Comparison of ENCODE assay signal across 8 cellular contexts in the genomic region with DNA sequence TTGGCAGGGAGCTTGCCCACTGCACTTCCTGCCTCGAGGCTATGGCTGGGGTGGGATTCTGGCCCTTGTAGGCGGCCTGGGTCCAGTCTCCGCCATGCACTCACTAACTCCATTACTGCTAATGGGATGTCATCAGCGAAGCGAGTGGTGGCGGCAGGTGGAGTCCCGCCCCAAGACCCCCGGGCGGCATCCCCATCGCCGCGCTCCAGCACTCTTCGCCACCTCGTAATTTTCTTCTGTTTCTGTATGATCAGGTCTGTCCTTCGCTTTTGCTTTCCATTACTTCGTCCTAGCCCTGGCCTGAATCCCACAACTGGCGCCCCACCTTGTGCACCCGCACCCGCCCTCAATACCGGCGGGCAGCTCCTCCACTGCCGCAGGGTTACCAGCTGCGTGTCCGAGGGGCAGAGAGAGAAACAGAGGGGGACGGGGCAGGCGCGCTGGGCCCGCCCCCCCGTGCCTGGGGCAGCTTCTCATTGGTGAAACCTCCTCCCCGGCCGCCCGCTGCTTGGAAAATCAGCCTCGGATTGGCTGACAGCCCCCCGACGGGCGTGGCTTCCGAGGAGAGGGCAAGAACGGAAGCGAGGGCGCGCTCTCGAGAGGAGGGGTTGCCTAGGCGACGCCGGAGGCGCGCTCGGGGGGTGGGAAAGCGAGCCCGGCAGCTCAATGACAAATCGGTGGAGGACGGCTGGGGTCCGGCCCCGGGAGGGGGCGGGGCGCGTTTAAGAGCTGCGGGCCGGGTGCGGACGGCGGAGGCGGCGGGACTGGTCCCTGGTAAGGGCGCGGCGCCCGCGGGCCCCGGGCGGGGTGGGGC. TPM values are rescaled to one million over a fixed set of nuclear protein-coding genes. Genes with fewer than 3 reads are reported as not detected.
DNase-seq lines count a peak whose midpoint lies in the region; ATAC-seq and TF ChIP-seq lines count a peak whose summit lies in the region.

A gene with protein sequence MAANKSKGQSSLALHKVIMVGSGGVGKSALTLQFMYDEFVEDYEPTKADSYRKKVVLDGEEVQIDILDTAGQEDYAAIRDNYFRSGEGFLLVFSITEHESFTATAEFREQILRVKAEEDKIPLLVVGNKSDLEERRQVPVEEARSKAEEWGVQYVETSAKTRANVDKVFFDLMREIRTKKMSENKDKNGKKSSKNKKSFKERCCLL (plus strand): TSS at position 646 of the 814 bp plus-strand sequence. CDS start 25,813 bp downstream, outside the sequence.

- H3K27ac ChIP-seq in SU-DHL-6 (ENCODE audit: low read depth, low read length) (no peak within 1 kb of the TSS), ovary (peak within 1 kb of the TSS; percentile 82 to 97), thyroid gland (peak within 1 kb of the TSS; percentile 65 to 92 (median 73))

- no peaks in the 10 kb centered on the region for H3K27me3 ChIP-seq in SU-DHL-6 (ENCODE audit: low read length)
- no peaks in the 10 kb centered on the region for H3K27me3 ChIP-seq in ovary
- no peaks in the 10 kb centered on the region for H3K27me3 ChIP-seq in thyroid gland

- POLR2A ChIA-PET in activated naive CD8-positive, alpha-beta T cell treated with anti-CD3 and anti-CD28 coated beads, Interleukin-2, amount 10 ng/mL, durations not matched to agents 7 days and 5 days (lab: Charles Lee): interaction anchor here (0.6 to 4.5 kb wide), 14 partner anchors 8 to 1278 kb away, joined by 3 to 44 read pairs (median 4); partner anchors contain the start of genes RNU4ATAC and TMEM185B

- peaks cover 31% of the 10 kb centered on the region for H3K36me3 Mint-ChIP-seq in activated naive CD8-positive, alpha-beta T cell treated with anti-CD3 and anti-CD28 coated beads, Interleukin-2, amount 10 ng/mL, durations not matched to agents 7 days and 5 days

- H3K9ac ChIP-seq in SU-DHL-6 (ENCODE audit: low read length): peak within 1 kb of the TSS; percentile 51

- no peaks in the 10 kb centered on the region for H3K36me3 ChIP-seq in SU-DHL-6 (ENCODE audit: low read length)
- no peaks in the 10 kb centered on the region for H3K36me3 ChIP-seq in ovary
- H3K36me3 ChIP-seq in thyroid gland: no peaks in the 10 kb centered on the region

- H4K20me1 ChIP-seq in SU-DHL-6 (ENCODE audit: low read depth, low read length): no peaks in the 10 kb centered on the region

- peak; percentile 95 for ATAC-seq in HG02678 (IDR thresholded peaks at IDR 0.05; ENCODE audit: unreplicated experiment)
- ATAC-seq in activated naive CD8-positive, alpha-beta T cell treated with anti-CD3 and anti-CD28 coated beads, Interleukin-2, amount 10 ng/mL, durations not matched to agents 7 days and 5 days (ENCODE audit: low read depth): peak; percentile 95

- H3K27me3 Mint-ChIP-seq in activated naive CD8-positive, alpha-beta T cell treated with anti-CD3 and anti-CD28 coated beads, Interleukin-2, amount 10 ng/mL, durations not matched to agents 7 days and 5 days: peaks cover 21% of the 10 kb centered on the region

- peak within 1 kb of the TSS; percentile 94 for H3K27ac Mint-ChIP-seq in activated naive CD8-positive, alpha-beta T cell treated with anti-CD3 and anti-CD28 coated beads, Interleukin-2, amount 10 ng/mL, durations not matched to agents 7 days and 5 days

- H3K4me2 ChIP-seq in SU-DHL-6 (ENCODE audit: low read depth, low read length, poor library complexity, severe bottlenecking): peak within 1 kb of the TSS; percentile 77

- H3F3A ChIP-seq in SU-DHL-6 (ENCODE audit: insufficient read depth): no peaks in the 10 kb centered on the region

- DNase-seq in NCI-H128 (lab: John Stamatoyannopoulos, UW; ENCODE audit: unreplicated experiment) (peak; percentile 90), head of caudate nucleus (peak; percentile 98 to 100 (median 100)), ovary (peak; percentile 99 to 100 (median 99)), thyroid gland (peak; percentile 100)
- peak; percentile 98 for DNase-seq in activated naive CD8-positive, alpha-beta T cell treated with anti-CD3 and anti-CD28 coated beads, Interleukin-2, amount 10 ng/mL, durations not matched to agents 7 days and 5 days

- peaks cover 2% of the 10 kb centered on the region for H3K4me1 ChIP-seq in ovary (ENCODE audit: insufficient read depth)
- H3K4me1 ChIP-seq in thyroid gland: peaks cover 7 to 27% of the 10 kb centered on the region in 2 donors

- H2AFZ ChIP-seq in SU-DHL-6 (ENCODE audit: low read depth, low read length, severe bottlenecking): peak within 1 kb of the TSS; percentile 84

- peak within 1 kb of the TSS; percentile 98 for H3K4me3 Mint-ChIP-seq in activated naive CD8-positive, alpha-beta T cell treated with anti-CD3 and anti-CD28 coated beads, Interleukin-2, amount 10 ng/mL, durations not matched to agents 7 days and 5 days

- no peaks in the 10 kb centered on the region for H3K9me3 Mint-ChIP-seq in activated naive CD8-positive, alpha-beta T cell treated with anti-CD3 and anti-CD28 coated beads, Interleukin-2, amount 10 ng/mL, durations not matched to agents 7 days and 5 days

- peak; percentile 78 for TF ChIP-seq POLR2A in GM10847 (IDR thresholded peaks at IDR 0.05; ENCODE audit: extremely low read depth, insufficient read length)
- peak; percentile 21 for TF ChIP-seq POLR2A in ovary (IDR thresholded peaks at IDR 0.05)
- TF ChIP-seq POLR2A in thyroid gland (IDR thresholded peaks at IDR 0.05): peak in 1 of 2 donors; percentile 78

- intact Hi-C loops in head of caudate nucleus (cut with DNase I): loop anchor here (1.0 kb wide), 1 partner anchor 29 kb away; the partner anchor contains the start of gene TMEM185B
- intact Hi-C loops in ovary (cut with DNase I): loop anchor here in 2 of 4 donors (1.0 to 10.0 kb wide), 3 partner anchors 28 to 65 kb away; no protein-coding TSS in a partner anchor
- intact Hi-C loops in thyroid gland (cut with DNase I): no loop called here

- H3K9me2 ChIP-seq in SU-DHL-6 (replicated peaks; ENCODE audit: insufficient read depth, low read length): no peaks in the 10 kb centered on the region

- H3K4me3 ChIP-seq in SU-DHL-6 (ENCODE audit: insufficient read depth, low read length, poor library complexity, severe bottlenecking) (peak within 1 kb of the TSS; percentile 63), ovary (peak within 1 kb of the TSS; percentile 76), thyroid gland (replicated peaks in 1 of 3) (peak within 1 kb of the TSS; percentile 51 to 81 (median 80))

- no peaks in the 10 kb centered on the region for H3K79me2 ChIP-seq in SU-DHL-6 (ENCODE audit: insufficient read depth, low read length)

- no peaks in the 10 kb centered on the region for H3K9me3 ChIP-seq in SU-DHL-6 (ENCODE audit: insufficient read depth, low read length)
- H3K9me3 ChIP-seq in ovary: no peaks in the 10 kb centered on the region
- H3K9me3 ChIP-seq in thyroid gland: no peaks in the 10 kb centered on the region

- WGBS in ovary, 3 donors: 0 to 1% (median 1%) methylated on average over 46 to 71 of the region's 71 CpGs
- 1% methylated on average over 37 to 53 of the region's 71 CpGs for WGBS in thyroid gland, 2 donors

- no peak for TF ChIP-seq EP300 in ovary (IDR thresholded peaks at IDR 0.05)

- TF ChIP-seq CTCF in SU-DHL-6 (IDR thresholded peaks at IDR 0.05; ENCODE audit: insufficient read depth, low read length, poor library complexity, severe bottlenecking) (no peak), ovary (IDR thresholded peaks at IDR 0.05) (no peak), thyroid gland (IDR thresholded peaks at IDR 0.05) (no peak)

- H3K4me1 Mint-ChIP-seq in activated naive CD8-positive, alpha-beta T cell treated with anti-CD3 and anti-CD28 coated beads, Interleukin-2, amount 10 ng/mL, durations not matched to agents 7 days and 5 days: peaks cover 46% of the 10 kb centered on the region

RNA-seq across cellular contexts. Expression of the gene that starts here (rescaled TPM):
- total RNA-seq in activated naive CD8-positive, alpha-beta T cell treated with anti-CD3 and anti-CD28 coated beads, Interleukin-2, amount 10 ng/mL, durations not matched to agents 7 days and 5 days: 10 to 100 TPM; 45.7 to 50.4 TPM
- 10 to 100 TPM; 18.2 to 41.2 (median 32.5) TPM for total RNA-seq in ovary
- 10 to 100 TPM; 45.1 to 92.7 TPM for polyA plus RNA-seq in ovary
- total RNA-seq in thyroid gland: 10 to 100 TPM; 39.7 to 64.2 (median 45.4) TPM
